ENCODE assay signal across 1 cellular context in the genomic region with DNA sequence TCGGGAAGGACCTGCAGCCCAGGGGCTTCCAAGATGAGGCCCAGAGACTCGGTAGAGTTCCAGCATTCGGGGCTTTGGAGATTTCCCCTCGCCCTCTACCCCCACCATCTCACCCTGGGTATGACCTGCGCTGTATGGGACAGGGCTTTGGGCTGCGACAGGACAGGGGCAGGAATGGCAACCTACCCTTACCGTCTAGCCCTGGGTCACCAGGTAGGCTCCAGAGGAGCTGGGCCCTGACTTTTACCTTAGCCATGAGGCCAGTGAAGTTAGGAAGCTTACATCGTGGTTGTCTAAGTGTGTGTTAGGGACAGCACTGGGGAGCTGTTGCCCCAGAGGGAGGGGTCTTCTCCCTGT.
TF ChIP-seq lines count a peak whose summit lies in the region.

No MANE protein-coding gene starts in this region.

TF ChIP-seq in H1, 55 proteins besides CTCF, POLR2A, EP300 and RAD21:
- TF ChIP-seq SIN3A (conservative IDR thresholded peaks at IDR 0.05 in 1 of 2, IDR thresholded peaks at IDR 0.05 in 1 of 2; ENCODE audit: low read depth in 1 of 2, low read length in 2 of 2): 0 out of 4 replicates have a peak, but pooled peaks of 1 of the 2 experiments have one; percentile 4
- TF ChIP-seq RBBP5 (IDR thresholded peaks at IDR 0.05; ENCODE audit: borderline replicate concordance, low read depth, low read length): 0 out of 2 replicates have a peak, but pooled peaks have one; percentile 4
- TF ChIP-seq YY1 (IDR thresholded peaks at IDR 0.05; ENCODE audit: low read depth, low read length): no peak
- peak; percentile 36 for TF ChIP-seq EZH2 (IDR thresholded peaks at IDR 0.05; ENCODE audit: low read depth, low read length, severe bottlenecking)
- no peak for TF ChIP-seq KDM4A (IDR thresholded peaks at IDR 0.05; ENCODE audit: low read depth, low read length, severe bottlenecking)
